Comparison of ENCODE assay signal across 9 cellular contexts in the genomic region with DNA sequence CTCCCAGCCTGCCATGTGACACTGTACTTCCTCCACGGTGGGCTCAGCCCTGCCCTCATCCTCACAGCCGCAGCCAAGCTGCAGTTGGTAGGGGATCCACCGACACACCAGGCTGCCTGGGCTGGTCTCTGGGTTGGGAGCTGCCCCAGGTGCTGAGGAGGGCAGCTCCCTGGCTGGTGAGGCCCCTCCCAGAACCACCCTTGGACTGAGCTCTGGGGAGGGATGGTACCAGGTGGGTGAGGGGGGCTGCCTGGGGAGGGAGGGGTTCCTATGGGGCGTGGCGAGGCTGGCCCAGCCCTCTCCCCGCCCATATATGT. TPM values are rescaled to one million over a fixed set of nuclear protein-coding genes. Genes with fewer than 3 reads are reported as not detected.
A peak's percentile ranks its signal among the peaks of the same experiment; 100 is the strongest.
DNase-seq lines count a peak whose midpoint lies in the region; ATAC-seq, FAIRE-seq and TF ChIP-seq lines count a peak whose summit lies in the region.
"Had no signal": no experiment of that assay in that cellular context is flagged by ENCODE, and none has a peak within 500 bp of the region (broad histone marks: within the 10 kb centered on the region; RNA-seq: fewer than 3 reads in every experiment).

No MANE protein-coding gene starts in this region.

- DNase-seq in stimulated activated CD4-positive, alpha-beta T cell treated with anti-CD3 and anti-CD28 coated beads, Interleukin-15, amount 100 ng/mL, for 24 hours = peak; percentile 45
- no peak for DNase-seq in stimulated activated CD4-positive, alpha-beta T cell treated with anti-CD3 and anti-CD28 coated beads, Interleukin-4, amount 100 ng/mL, for 4 hours
- DNase-seq in K562 (ENCODE audit: extremely low read depth in 1 of 4, low spot score in 3 of 4) = peak in 1 of 4 experiments; percentile 33
- peak; percentile 86 for DNase-seq in left kidney (ENCODE audit: low read depth, low spot score)
- DNase-seq in NCI-H1092 treated with DMSO at 0.1 percent for 48 hours (lab: John Stamatoyannopoulos, UW) = no peak
- DNase-seq in NCI-H510A (lab: John Stamatoyannopoulos, UW) = no peak
- DNase-seq in NCI-H2107 (lab: John Stamatoyannopoulos, UW) = no peak
- no peak for DNase-seq in HPDE6-E6E7 (ENCODE audit: extremely low spot score)
- DNase-seq: COR-L47 had no signal

- intact Hi-C loops in K562 (cut with micrococcal nuclease) = no loop called here

- no peak for TF ChIP-seq CTCF in K562 (IDR thresholded peaks at IDR 0.05 in 2 of 3, conservative IDR thresholded peaks at IDR 0.05 in 1 of 3; ENCODE audit: insufficient read depth in 2 of 3, low read depth in 1 of 3, low read length in 3 of 3)

- TF ChIP-seq RAD21 in K562 (CRISPR knock-in tag; conservative IDR thresholded peaks at IDR 0.05 in 1 of 2, IDR thresholded peaks at IDR 0.05 in 1 of 2) = no peak

- no peak overlapping the region for H3K4me3 ChIP-seq in K562

- no peak overlapping the region for H2AFZ ChIP-seq in K562 (ENCODE audit: low read depth, low read length)

- no peak for ATAC-seq in K562

- H3K4me1 ChIP-seq in K562 (replicated peaks in 1 of 2; ENCODE audit: control insufficient read depth in 2 of 2, insufficient read depth in 2 of 2, low read length in 2 of 2) = peaks cover 9 to 78% of the 10 kb centered on the region in 2 experiments

- H3K9me3 ChIP-seq in K562 (replicated peaks; ENCODE audit: control insufficient read depth, insufficient read depth, low read depth, low read length) = no peaks in the 10 kb centered on the region

- no peak for TF ChIP-seq EP300 in K562 (IDR thresholded peaks at IDR 0.05; ENCODE audit: low read length)

- H3K9me1 ChIP-seq in K562 (ENCODE audit: control insufficient read depth, insufficient read depth, low read length) = no peaks in the 10 kb centered on the region

- no peaks in the 10 kb centered on the region; the same call in 1 of the 2 replicates for H4K20me1 ChIP-seq in K562 (replicated peaks; ENCODE audit: control insufficient read depth, insufficient read depth, low read length)

- TF ChIP-seq POLR2A in K562 (conservative IDR thresholded peaks at IDR 0.05) = no peak

- H3K36me3 ChIP-seq in K562 (ENCODE audit: control insufficient read depth, insufficient read depth, low read length) = peaks cover 29% of the 10 kb centered on the region; the same call in 2 of the 3 replicates

- no peak overlapping the region; a peak in 1 of 4 replicates for H3K9ac ChIP-seq in K562 (ENCODE audit: insufficient read depth in 1 of 2, low read depth in 2 of 2, low read length in 2 of 2)

- 65% methylated on average over 3 of the region's 6 CpGs for WGBS in K562 (ENCODE audit: insufficient coverage, low coverage, missing lambda C conversion rate)

- in situ Hi-C loops in K562 (cut with MboI) = no loop called here

- BruUV-seq in K562 (replicated peaks; lab: Mats Ljungman, UMichigan) = no TSS peak

- no peaks in the 10 kb centered on the region for H3K79me2 ChIP-seq in K562 (ENCODE audit: control insufficient read depth, insufficient read depth, low read length)

- CTCF ChIA-PET in K562 (lab: Yijun Ruan, JAX; ENCODE audit: low intra/inter-chr PET ratio) = no interaction called here

- H3K27me3 ChIP-seq in K562 (ENCODE audit: control insufficient read depth in 2 of 2, insufficient read depth in 2 of 2, low read length in 2 of 2) = no peaks in the 10 kb centered on the region

- H3K27ac ChIP-seq in K562 (ENCODE audit: extremely low read depth, low read depth, low read length) = no peak overlapping the region

- POLR2A ChIA-PET in K562 (lab: Yijun Ruan, JAX) = no interaction called here

- H3K4me2 ChIP-seq in K562 (ENCODE audit: insufficient read depth, low read length) = no peak overlapping the region

- FAIRE-seq in K562 (lab: Jason Lieb, UNC) = no peak

RNA-seq across cellular contexts. Expression of gene TNFRSF6B, which starts 0.2 kb away (rescaled TPM):
- total RNA-seq in K562 (2011; cell fraction: chromatin; rRNA removed; ENCODE audit: low replicate concordance) = not detected in 2 replicates
- 4.9 and 6.3 TPM in 2 replicates for total RNA-seq in K562 (2011; cell fraction: nucleolus; rRNA removed)
- not detected in 2 replicates for total RNA-seq in K562 (2011; cell fraction: nucleoplasm; rRNA removed)
- 0.32 and 3.8 TPM in 2 replicates for total RNA-seq in K562 (2014; rRNA removed)
- not detected in 2 replicates for total RNA-seq in K562 (2014; rRNA removed; fragmentation: Illumina TruSeq; extraction: Trizol)
- total RNA-seq in K562 (2015; rRNA removed; fragmentation: Illumina TruSeq; extraction: Trizol) = 0.19 TPM in 1 of 2 replicates, not detected in the other
- total RNA-seq in K562 (2021) = not detected in 2 replicates
- polyA plus RNA-seq in K562 (2011; rRNA removed) = 0.10 and 0.37 TPM in 2 replicates
- 1.1 and 5.8 TPM in 2 replicates for polyA plus RNA-seq in K562 (2011; cell fraction: cytosol; rRNA removed)
- polyA plus RNA-seq in K562 (2011; cell fraction: nucleus; rRNA removed) = 1.4 and 13.8 TPM in 2 replicates
- polyA plus RNA-seq in K562 (2012) = 0.87 and 1.3 TPM in 2 replicates
- not detected in 2 replicates for polyA plus RNA-seq in K562 (2014; fragmentation: Illumina TruSeq; extraction: Trizol)
- not detected for polyA plus RNA-seq in K562 (2014; fragmentation: Nextera tagmentation; extraction: Ambion mirVana)
- 3.2 and 3.5 TPM in 2 replicates for polyA plus RNA-seq in K562 (2014; rRNA removed)
- polyA minus RNA-seq in K562 (2011; rRNA and poly(A)+ RNA removed) = not detected in 2 replicates
- not detected in 2 replicates for polyA minus RNA-seq in K562 (2011; cell fraction: cytosol; rRNA and poly(A)+ RNA removed)
- 1.2 TPM in 1 of 2 replicates, not detected in the other for polyA minus RNA-seq in K562 (2011; cell fraction: nucleus; rRNA and poly(A)+ RNA removed)

RNA-seq across cellular contexts. Expression of gene ARFRP1, which starts 11.5 kb away (rescaled TPM):
- 98.6 and 222 TPM in 2 replicates for total RNA-seq in K562 (2011; cell fraction: chromatin; rRNA removed; ENCODE audit: low replicate concordance)
- total RNA-seq in K562 (2011; cell fraction: nucleolus; rRNA removed) = 116 and 124 TPM in 2 replicates
- total RNA-seq in K562 (2011; cell fraction: nucleoplasm; rRNA removed) = 75.6 and 81.5 TPM in 2 replicates
- 64.3 and 74.1 TPM in 2 replicates for total RNA-seq in K562 (2014; rRNA removed)
- 16.1 and 19.1 TPM in 2 replicates for total RNA-seq in K562 (2014; rRNA removed; fragmentation: Illumina TruSeq; extraction: Trizol)
- 37.3 and 37.7 TPM in 2 replicates for total RNA-seq in K562 (2015; rRNA removed; fragmentation: Illumina TruSeq; extraction: Trizol)
- total RNA-seq in K562 (2021) = 64.0 and 78.9 TPM in 2 replicates
- polyA plus RNA-seq in K562 (2011; rRNA removed) = 37.5 and 39.5 TPM in 2 replicates
- polyA plus RNA-seq in K562 (2011; cell fraction: cytosol; rRNA removed) = 52.0 and 57.8 TPM in 2 replicates
- polyA plus RNA-seq in K562 (2011; cell fraction: nucleus; rRNA removed) = 132 and 147 TPM in 2 replicates
- 44.1 and 48.2 TPM in 2 replicates for polyA plus RNA-seq in K562 (2012)
- 20.0 and 36.3 TPM in 2 replicates for polyA plus RNA-seq in K562 (2014; fragmentation: Illumina TruSeq; extraction: Trizol)
- polyA plus RNA-seq in K562 (2014; fragmentation: Nextera tagmentation; extraction: Ambion mirVana) = 1 to 10 TPM; 2.2 to 6.0 TPM
- polyA plus RNA-seq in K562 (2014; rRNA removed) = 66.9 and 70.5 TPM in 2 replicates
- polyA minus RNA-seq in K562 (2011; rRNA and poly(A)+ RNA removed) = 18.4 and 33.9 TPM in 2 replicates
- 14.4 and 22.2 TPM in 2 replicates for polyA minus RNA-seq in K562 (2011; cell fraction: cytosol; rRNA and poly(A)+ RNA removed)
- polyA minus RNA-seq in K562 (2011; cell fraction: nucleus; rRNA and poly(A)+ RNA removed) = 46.2 and 62.4 TPM in 2 replicates

RNA-seq across cellular contexts. Expression of gene ZGPAT, which starts 11.6 kb away (rescaled TPM):
- 20.3 and 73.7 TPM in 2 replicates for total RNA-seq in K562 (2011; cell fraction: chromatin; rRNA removed; ENCODE audit: low replicate concordance)
- total RNA-seq in K562 (2011; cell fraction: nucleolus; rRNA removed) = 43.4 and 48.4 TPM in 2 replicates
- 35.6 and 47.3 TPM in 2 replicates for total RNA-seq in K562 (2011; cell fraction: nucleoplasm; rRNA removed)
- total RNA-seq in K562 (2014; rRNA removed) = 19.4 and 26.6 TPM in 2 replicates
- total RNA-seq in K562 (2014; rRNA removed; fragmentation: Illumina TruSeq; extraction: Trizol) = 2.2 and 2.4 TPM in 2 replicates
- total RNA-seq in K562 (2015; rRNA removed; fragmentation: Illumina TruSeq; extraction: Trizol) = 7.9 and 8.4 TPM in 2 replicates
- 22.5 and 25.4 TPM in 2 replicates for total RNA-seq in K562 (2021)
- 7.4 and 10.7 TPM in 2 replicates for polyA plus RNA-seq in K562 (2011; rRNA removed)
- polyA plus RNA-seq in K562 (2011; cell fraction: cytosol; rRNA removed) = 6.2 and 15.4 TPM in 2 replicates
- 40.8 and 67.3 TPM in 2 replicates for polyA plus RNA-seq in K562 (2011; cell fraction: nucleus; rRNA removed)
- polyA plus RNA-seq in K562 (2012) = 14.8 and 18.0 TPM in 2 replicates
- 5.6 and 10.9 TPM in 2 replicates for polyA plus RNA-seq in K562 (2014; fragmentation: Illumina TruSeq; extraction: Trizol)
- polyA plus RNA-seq in K562 (2014; fragmentation: Nextera tagmentation; extraction: Ambion mirVana) = under 1 TPM; 0.14 to 0.21 TPM
- polyA plus RNA-seq in K562 (2014; rRNA removed) = 24.1 and 27.7 TPM in 2 replicates
- 2.7 and 4.6 TPM in 2 replicates for polyA minus RNA-seq in K562 (2011; rRNA and poly(A)+ RNA removed)
- polyA minus RNA-seq in K562 (2011; cell fraction: cytosol; rRNA and poly(A)+ RNA removed) = 11.6 and 12.8 TPM in 2 replicates
- 9.8 and 11.2 TPM in 2 replicates for polyA minus RNA-seq in K562 (2011; cell fraction: nucleus; rRNA and poly(A)+ RNA removed)

RNA-seq across cellular contexts. Expression of gene RTEL1, which starts 38.2 kb away (rescaled TPM):
- total RNA-seq in K562 (2011; cell fraction: chromatin; rRNA removed; ENCODE audit: low replicate concordance) = 274 and 684 TPM in 2 replicates
- total RNA-seq in K562 (2011; cell fraction: nucleolus; rRNA removed) = 188 TPM in 2 replicates
- total RNA-seq in K562 (2011; cell fraction: nucleoplasm; rRNA removed) = 175 and 176 TPM in 2 replicates
- total RNA-seq in K562 (2014; rRNA removed) (27.7 and 32.0 TPM in 2 replicates), K562 (2014; rRNA removed; fragmentation: Illumina TruSeq; extraction: Trizol) (11.3 and 12.0 TPM in 2 replicates), K562 (2015; rRNA removed; fragmentation: Illumina TruSeq; extraction: Trizol) (14.0 and 15.4 TPM in 2 replicates), K562 (2021) (53.1 and 61.0 TPM in 2 replicates)
- polyA plus RNA-seq in K562 (2011; rRNA removed) (25.2 and 34.3 TPM in 2 replicates), K562 (2014; fragmentation: Illumina TruSeq; extraction: Trizol) (17.9 and 20.1 TPM in 2 replicates), K562 (2014; fragmentation: Nextera tagmentation; extraction: Ambion mirVana) (under 1 TPM; 0.36 to 0.45 TPM), K562 (2014; rRNA removed) (31.8 and 35.7 TPM in 2 replicates)
- 10.0 and 23.6 TPM in 2 replicates for polyA plus RNA-seq in K562 (2011; cell fraction: cytosol; rRNA removed)
- polyA plus RNA-seq in K562 (2011; cell fraction: nucleus; rRNA removed) = 238 and 368 TPM in 2 replicates
- polyA plus RNA-seq in K562 (2012) = 10.8 and 25.1 TPM in 2 replicates
- polyA minus RNA-seq in K562 (2011; rRNA and poly(A)+ RNA removed) = 48.3 and 49.0 TPM in 2 replicates
- polyA minus RNA-seq in K562 (2011; cell fraction: cytosol; rRNA and poly(A)+ RNA removed) = 14.8 and 14.9 TPM in 2 replicates
- 63.7 and 84.3 TPM in 2 replicates for polyA minus RNA-seq in K562 (2011; cell fraction: nucleus; rRNA and poly(A)+ RNA removed)

RNA-seq across cellular contexts. Expression of gene LIME1, which starts 40.2 kb away (rescaled TPM):
- 6.7 and 27.9 TPM in 2 replicates for total RNA-seq in K562 (2011; cell fraction: chromatin; rRNA removed; ENCODE audit: low replicate concordance)
- total RNA-seq in K562 (2011; cell fraction: nucleolus; rRNA removed) = 29.6 and 36.2 TPM in 2 replicates
- 12.0 and 12.1 TPM in 2 replicates for total RNA-seq in K562 (2011; cell fraction: nucleoplasm; rRNA removed)
- total RNA-seq in K562 (2014; rRNA removed) (9.5 and 12.7 TPM in 2 replicates), K562 (2014; rRNA removed; fragmentation: Illumina TruSeq; extraction: Trizol) (0.11 and 0.32 TPM in 2 replicates), K562 (2015; rRNA removed; fragmentation: Illumina TruSeq; extraction: Trizol) (2.7 and 2.8 TPM in 2 replicates), K562 (2021) (9.3 and 10.2 TPM in 2 replicates)
- polyA plus RNA-seq in K562 (2011; rRNA removed) (1.5 and 3.9 TPM in 2 replicates), K562 (2014; fragmentation: Illumina TruSeq; extraction: Trizol) (0.83 and 2.3 TPM in 2 replicates), K562 (2014; fragmentation: Nextera tagmentation; extraction: Ambion mirVana) (not detected), K562 (2014; rRNA removed) (17.1 and 20.2 TPM in 2 replicates)
- polyA plus RNA-seq in K562 (2011; cell fraction: cytosol; rRNA removed) = 4.5 and 15.8 TPM in 2 replicates
- 37.1 and 90.0 TPM in 2 replicates for polyA plus RNA-seq in K562 (2011; cell fraction: nucleus; rRNA removed)
- polyA plus RNA-seq in K562 (2012) = 5.5 and 10.7 TPM in 2 replicates
- polyA minus RNA-seq in K562 (2011; rRNA and poly(A)+ RNA removed) = 0.06 and 0.25 TPM in 2 replicates
- 1.2 and 1.5 TPM in 2 replicates for polyA minus RNA-seq in K562 (2011; cell fraction: cytosol; rRNA and poly(A)+ RNA removed)
- 4.7 and 7.7 TPM in 2 replicates for polyA minus RNA-seq in K562 (2011; cell fraction: nucleus; rRNA and poly(A)+ RNA removed)

Comparison
In these comparisons a context has a peak if more than half of its experiments do, and no peak if none do; other contexts are left out.
1. DNase-seq: peak in stimulated activated CD4-positive, alpha-beta T cell treated with anti-CD3 and anti-CD28 coated beads, Interleukin-15, amount 100 ng/mL, for 24 hours (single experiment) and left kidney (single experiment); none in stimulated activated CD4-positive, alpha-beta T cell treated with anti-CD3 and anti-CD28 coated beads, Interleukin-4, amount 100 ng/mL, for 4 hours (0 of 2), NCI-H1092 treated with DMSO at 0.1 percent for 48 hours (single experiment), NCI-H510A (single experiment), NCI-H2107 (single experiment) and HPDE6-E6E7 (single experiment).